Comparison of ENCODE assay signal across 23 cellular contexts in genomic region chr1:165580931-165581871, GRCh38. TPM values are rescaled to one million over a fixed set of nuclear protein-coding genes. Genes with fewer than 3 reads are reported as not detected.
DNase-seq lines count a peak whose midpoint lies in the region; TF ChIP-seq lines count a peak whose summit lies in the region.
"Had no signal": no experiment of that assay in that cellular context is flagged by ENCODE, and none has a peak within 500 bp of the region (broad histone marks: within the 10 kb centered on the region; RNA-seq: fewer than 3 reads in every experiment).

No MANE protein-coding gene starts in this region.

- no peak overlapping the region for H3K27ac ChIP-seq in RWPE1
- H3K27ac ChIP-seq: colonic mucosa, thyroid gland had no signal

- TF ChIP-seq CTCF in RWPE1 (conservative IDR thresholded peaks at IDR 0.05; ENCODE audit: low read depth): no peak

- CTCF ChIA-PET in RWPE1 (lab: Yijun Ruan, JAX): no interaction called here

- POLR2A ChIA-PET in RWPE1 (lab: Yijun Ruan, JAX; ENCODE audit: low non-redundant PET): no interaction called here

- DNase-seq in ELR (ENCODE audit: low read depth) (peak; percentile 53), RWPE1 (ENCODE audit: low spot score) (peak; percentile 44), fibroblast of gingiva (ENCODE audit: low read depth) (peak; percentile 5), renal cortical epithelial cell (ENCODE audit: low read depth) (peak; percentile 89), NCI-H1694 treated with DMSO at 0.1 percent for 48 hours (lab: John Stamatoyannopoulos, UW) (no peak), NCI-H1417 treated with DMSO at 0.1 percent for 48 hours (lab: John Stamatoyannopoulos, UW) (no peak), ecto neural progenitor cell (ENCODE audit: low spot score) (no peak), NCI-H1092 treated with DMSO at 0.1 percent for 48 hours (lab: John Stamatoyannopoulos, UW) (no peak)
- DNase-seq: activated CD8-positive, alpha-beta memory T cell treated with anti-CD3 and anti-CD28 coated beads, Interleukin-2, amount 10 ng/mL, durations not matched to agents 7 days and 5 days; colonic mucosa; DMS79 treated with DMSO at 0.1 percent for 48 hours; Karpas-422; midbrain; NCI-H2107; NCI-H524; nephron progenitor cell; stimulated activated CD4-positive, alpha-beta T cell treated with anti-CD3 and anti-CD28 coated beads, Interleukin-2, amount 100 ng/mL, for 24 hours; stimulated activated naive CD4-positive, alpha-beta T cell; SW 1271; thyroid gland had no signal

RNA-seq across cellular contexts. Expression of gene LRRC52, which starts 37.4 kb away (rescaled TPM):
- not detected in 2 replicates for total RNA-seq in renal cortical epithelial cell
- total RNA-seq: activated CD8-positive, alpha-beta memory T cell treated with anti-CD3 and anti-CD28 coated beads, Interleukin-2, amount 10 ng/mL, durations not matched to agents 7 days and 5 days; colonic mucosa; frontal cortex; H4; progenitor cell of endocrine pancreas had no signal

RNA-seq across cellular contexts. Expression of gene MGST3, which starts 49.8 kb away (rescaled TPM):
- total RNA-seq in renal cortical epithelial cell: 116 and 173 TPM in 2 replicates

Comparison
In these comparisons a context has a peak if more than half of its experiments do, and no peak if none do; other contexts are left out.
1. DNase-seq: peak in ELR (single experiment), RWPE1 (single experiment), fibroblast of gingiva (single experiment) and renal cortical epithelial cell (single experiment); none in NCI-H1694 treated with DMSO at 0.1 percent for 48 hours (single experiment), NCI-H1417 treated with DMSO at 0.1 percent for 48 hours (single experiment), ecto neural progenitor cell (single experiment) and NCI-H1092 treated with DMSO at 0.1 percent for 48 hours (single experiment).